1 cellular context compared by ENCODE assay signal in genomic region chr7:130900471-130901076, GRCh38.
TF ChIP-seq lines count a peak whose summit lies in the region.

No MANE protein-coding gene starts in this region.

TF ChIP-seq in H1, 55 proteins besides CTCF, POLR2A, EP300 and RAD21 (continued from another document):
- TF ChIP-seq, protein P1, sequence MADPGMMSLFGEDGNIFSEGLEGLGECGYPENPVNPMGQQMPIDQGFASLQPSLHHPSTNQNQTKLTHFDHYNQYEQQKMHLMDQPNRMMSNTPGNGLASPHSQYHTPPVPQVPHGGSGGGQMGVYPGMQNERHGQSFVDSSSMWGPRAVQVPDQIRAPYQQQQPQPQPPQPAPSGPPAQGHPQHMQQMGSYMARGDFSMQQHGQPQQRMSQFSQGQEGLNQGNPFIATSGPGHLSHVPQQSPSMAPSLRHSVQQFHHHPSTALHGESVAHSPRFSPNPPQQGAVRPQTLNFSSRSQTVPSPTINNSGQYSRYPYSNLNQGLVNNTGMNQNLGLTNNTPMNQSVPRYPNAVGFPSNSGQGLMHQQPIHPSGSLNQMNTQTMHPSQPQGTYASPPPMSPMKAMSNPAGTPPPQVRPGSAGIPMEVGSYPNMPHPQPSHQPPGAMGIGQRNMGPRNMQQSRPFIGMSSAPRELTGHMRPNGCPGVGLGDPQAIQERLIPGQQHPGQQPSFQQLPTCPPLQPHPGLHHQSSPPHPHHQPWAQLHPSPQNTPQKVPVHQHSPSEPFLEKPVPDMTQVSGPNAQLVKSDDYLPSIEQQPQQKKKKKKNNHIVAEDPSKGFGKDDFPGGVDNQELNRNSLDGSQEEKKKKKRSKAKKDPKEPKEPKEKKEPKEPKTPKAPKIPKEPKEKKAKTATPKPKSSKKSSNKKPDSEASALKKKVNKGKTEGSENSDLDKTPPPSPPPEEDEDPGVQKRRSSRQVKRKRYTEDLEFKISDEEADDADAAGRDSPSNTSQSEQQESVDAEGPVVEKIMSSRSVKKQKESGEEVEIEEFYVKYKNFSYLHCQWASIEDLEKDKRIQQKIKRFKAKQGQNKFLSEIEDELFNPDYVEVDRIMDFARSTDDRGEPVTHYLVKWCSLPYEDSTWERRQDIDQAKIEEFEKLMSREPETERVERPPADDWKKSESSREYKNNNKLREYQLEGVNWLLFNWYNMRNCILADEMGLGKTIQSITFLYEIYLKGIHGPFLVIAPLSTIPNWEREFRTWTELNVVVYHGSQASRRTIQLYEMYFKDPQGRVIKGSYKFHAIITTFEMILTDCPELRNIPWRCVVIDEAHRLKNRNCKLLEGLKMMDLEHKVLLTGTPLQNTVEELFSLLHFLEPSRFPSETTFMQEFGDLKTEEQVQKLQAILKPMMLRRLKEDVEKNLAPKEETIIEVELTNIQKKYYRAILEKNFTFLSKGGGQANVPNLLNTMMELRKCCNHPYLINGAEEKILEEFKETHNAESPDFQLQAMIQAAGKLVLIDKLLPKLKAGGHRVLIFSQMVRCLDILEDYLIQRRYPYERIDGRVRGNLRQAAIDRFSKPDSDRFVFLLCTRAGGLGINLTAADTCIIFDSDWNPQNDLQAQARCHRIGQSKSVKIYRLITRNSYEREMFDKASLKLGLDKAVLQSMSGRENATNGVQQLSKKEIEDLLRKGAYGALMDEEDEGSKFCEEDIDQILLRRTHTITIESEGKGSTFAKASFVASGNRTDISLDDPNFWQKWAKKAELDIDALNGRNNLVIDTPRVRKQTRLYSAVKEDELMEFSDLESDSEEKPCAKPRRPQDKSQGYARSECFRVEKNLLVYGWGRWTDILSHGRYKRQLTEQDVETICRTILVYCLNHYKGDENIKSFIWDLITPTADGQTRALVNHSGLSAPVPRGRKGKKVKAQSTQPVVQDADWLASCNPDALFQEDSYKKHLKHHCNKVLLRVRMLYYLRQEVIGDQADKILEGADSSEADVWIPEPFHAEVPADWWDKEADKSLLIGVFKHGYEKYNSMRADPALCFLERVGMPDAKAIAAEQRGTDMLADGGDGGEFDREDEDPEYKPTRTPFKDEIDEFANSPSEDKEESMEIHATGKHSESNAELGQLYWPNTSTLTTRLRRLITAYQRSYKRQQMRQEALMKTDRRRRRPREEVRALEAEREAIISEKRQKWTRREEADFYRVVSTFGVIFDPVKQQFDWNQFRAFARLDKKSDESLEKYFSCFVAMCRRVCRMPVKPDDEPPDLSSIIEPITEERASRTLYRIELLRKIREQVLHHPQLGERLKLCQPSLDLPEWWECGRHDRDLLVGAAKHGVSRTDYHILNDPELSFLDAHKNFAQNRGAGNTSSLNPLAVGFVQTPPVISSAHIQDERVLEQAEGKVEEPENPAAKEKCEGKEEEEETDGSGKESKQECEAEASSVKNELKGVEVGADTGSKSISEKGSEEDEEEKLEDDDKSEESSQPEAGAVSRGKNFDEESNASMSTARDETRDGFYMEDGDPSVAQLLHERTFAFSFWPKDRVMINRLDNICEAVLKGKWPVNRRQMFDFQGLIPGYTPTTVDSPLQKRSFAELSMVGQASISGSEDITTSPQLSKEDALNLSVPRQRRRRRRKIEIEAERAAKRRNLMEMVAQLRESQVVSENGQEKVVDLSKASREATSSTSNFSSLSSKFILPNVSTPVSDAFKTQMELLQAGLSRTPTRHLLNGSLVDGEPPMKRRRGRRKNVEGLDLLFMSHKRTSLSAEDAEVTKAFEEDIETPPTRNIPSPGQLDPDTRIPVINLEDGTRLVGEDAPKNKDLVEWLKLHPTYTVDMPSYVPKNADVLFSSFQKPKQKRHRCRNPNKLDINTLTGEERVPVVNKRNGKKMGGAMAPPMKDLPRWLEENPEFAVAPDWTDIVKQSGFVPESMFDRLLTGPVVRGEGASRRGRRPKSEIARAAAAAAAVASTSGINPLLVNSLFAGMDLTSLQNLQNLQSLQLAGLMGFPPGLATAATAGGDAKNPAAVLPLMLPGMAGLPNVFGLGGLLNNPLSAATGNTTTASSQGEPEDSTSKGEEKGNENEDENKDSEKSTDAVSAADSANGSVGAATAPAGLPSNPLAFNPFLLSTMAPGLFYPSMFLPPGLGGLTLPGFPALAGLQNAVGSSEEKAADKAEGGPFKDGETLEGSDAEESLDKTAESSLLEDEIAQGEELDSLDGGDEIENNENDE (IDR thresholded peaks at IDR 0.05; ENCODE audit: insufficient replicate concordance, low read length): no peak
- TF ChIP-seq PHF8 (conservative IDR thresholded peaks at IDR 0.05; ENCODE audit: low read depth, low read length): no peak
- no peak for TF ChIP-seq CEBPB (IDR thresholded peaks at IDR 0.05; ENCODE audit: low read depth, low read length)
- no peak for TF ChIP-seq MAX (IDR thresholded peaks at IDR 0.05)
- no peak for TF ChIP-seq TBP (IDR thresholded peaks at IDR 0.05; ENCODE audit: low read depth, low read length)
- TF ChIP-seq RNF2 (IDR thresholded peaks at IDR 0.05; ENCODE audit: borderline replicate concordance, low read depth, low read length, missing control alignments, poor library complexity, severe bottlenecking): no peak
- no peak for TF ChIP-seq ATF3 (IDR thresholded peaks at IDR 0.05; ENCODE audit: insufficient read depth, low read depth, low read length)
- TF ChIP-seq CHD2 (IDR thresholded peaks at IDR 0.05; ENCODE audit: low read length): no peak
- no peak for TF ChIP-seq SP1 (IDR thresholded peaks at IDR 0.05; ENCODE audit: low read depth, low read length)
- TF ChIP-seq RBBP5 (IDR thresholded peaks at IDR 0.05; ENCODE audit: borderline replicate concordance, low read depth, low read length): no peak
